Comparison of ENCODE assay signal across 18 cellular contexts in the genomic region with DNA sequence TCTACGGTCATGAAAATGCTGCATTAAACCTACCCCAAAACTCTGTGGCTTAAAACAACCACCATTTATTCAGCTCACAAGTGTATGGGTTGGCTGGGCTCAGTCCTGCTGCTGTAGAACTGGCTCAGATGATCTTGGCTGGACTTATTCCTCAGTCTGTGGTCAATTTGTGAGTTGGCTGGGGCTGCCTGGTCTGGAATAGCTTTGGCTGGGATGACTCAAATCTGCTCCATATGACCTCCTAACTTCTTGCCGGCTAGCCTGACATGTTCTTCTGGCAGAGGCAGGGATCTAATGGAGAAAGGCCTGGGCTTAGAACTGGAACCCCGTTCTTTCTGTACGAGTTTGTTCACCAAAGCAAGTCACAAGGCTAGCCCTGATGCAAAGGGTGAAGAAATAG.
DNase-seq lines count a peak whose midpoint lies in the region; ATAC-seq, FAIRE-seq and TF ChIP-seq lines count a peak whose summit lies in the region.
"Had no signal": no experiment of that assay in that cellular context is flagged by ENCODE, and none has a peak within 500 bp of the region (broad histone marks: within the 10 kb centered on the region; RNA-seq: fewer than 3 reads in every experiment).

No MANE protein-coding gene starts in this region.

- no peaks in the 10 kb centered on the region for H3K9me3 ChIP-seq in PC-9 (ENCODE audit: insufficient read depth, low read depth)
- H3K9me3 ChIP-seq: ovary, thyroid gland had no signal

- DNase-seq in HFFc6: peak; percentile 80
- peak; percentile 88 for DNase-seq in cerebellar cortex (ENCODE audit: low spot score)
- peak; percentile 12 for DNase-seq in medulla oblongata (ENCODE audit: extremely low spot score)
- no peak for DNase-seq in PC-9
- no peak for DNase-seq in effector CD4-positive, alpha-beta T cell
- DNase-seq in GM12891 (ENCODE audit: insufficient read length, low spot score): no peak
- DNase-seq: activated CD8-positive, alpha-beta memory T cell treated with anti-CD3 and anti-CD28 coated beads for 24 hours; activated naive CD4-positive, alpha-beta T cell; central memory CD4-positive, alpha-beta T cell; Karpas-422; NCI-H2081 treated with DMSO at 0.1 percent for 48 hours; NCI-H82; ovary; stimulated activated CD4-positive, alpha-beta T cell treated with anti-CD3 and anti-CD28 coated beads, Interleukin-15, amount 100 ng/mL, for 24 hours; thyroid gland had no signal

- intact Hi-C loops in PC-9 (cut with micrococcal nuclease; ENCODE audit: unreplicated experiment): no loop called here

- no TSS peak for BruUV-seq in PC-9 (replicated peaks; lab: Mats Ljungman, UMichigan)

- no peaks in the 10 kb centered on the region for H3K79me2 ChIP-seq in ACC112 (ENCODE audit: control insufficient read depth, insufficient read depth, low read length, unreplicated experiment)
- no peaks in the 10 kb centered on the region for H3K79me2 ChIP-seq in PC-9 (ENCODE audit: low read depth)

- H3K36me3 ChIP-seq in ACC112 (ENCODE audit: insufficient read depth, low read length) (no peaks in the 10 kb centered on the region), PC-9 (ENCODE audit: low read depth) (no peaks in the 10 kb centered on the region)
- H3K36me3 ChIP-seq: ovary, thyroid gland had no signal

- H3K36me3 Mint-ChIP-seq in HFFc6 (ENCODE audit: low read depth): peaks cover 17% of the 10 kb centered on the region

- FAIRE-seq in GM12891 (lab: Jason Lieb, UNC): no peak
- FAIRE-seq: GM19239 had no signal

- H3K4me1 Mint-ChIP-seq in HFFc6 (ENCODE audit: low read depth): peaks cover 18% of the 10 kb centered on the region

- no peaks in the 10 kb centered on the region for H3K27me3 Mint-ChIP-seq in HFFc6 (ENCODE audit: insufficient read depth)

- H3K27me3 ChIP-seq in ACC112 (ENCODE audit: insufficient read depth, low read length) (no peaks in the 10 kb centered on the region), PC-9 (ENCODE audit: insufficient read depth, low read depth) (no peaks in the 10 kb centered on the region)
- H3K27me3 ChIP-seq: ovary, thyroid gland had no signal

- H3K4me1 ChIP-seq in ACC112 (ENCODE audit: control insufficient read depth, insufficient read depth, low read length, unreplicated experiment) (peaks cover 5% of the 10 kb centered on the region), PC-9 (replicated peaks; ENCODE audit: insufficient read depth) (no peaks in the 10 kb centered on the region)
- H3K4me1 ChIP-seq: thyroid gland had no signal

- POLR2A ChIA-PET in PC-9 (lab: Charles Lee; ENCODE audit: unreplicated experiment): no interaction called here

- H2AFZ ChIP-seq in ACC112 (ENCODE audit: low read length, unreplicated experiment): peak overlapping the region; percentile 30
- H2AFZ ChIP-seq in PC-9: no peak overlapping the region

- H3K27ac ChIP-seq in ACC112 (ENCODE audit: low read depth, low read length): no peak overlapping the region
- H3K27ac ChIP-seq in PC-9: no peak overlapping the region
- H3K27ac ChIP-seq: ovary, thyroid gland had no signal

- H3K9me3 Mint-ChIP-seq in HFFc6: no peaks in the 10 kb centered on the region

- no peak overlapping the region for H3K4me2 ChIP-seq in PC-9

- no peak for TF ChIP-seq POLR2A in GM12891 (IDR thresholded peaks at IDR 0.05; ENCODE audit: low read depth, low read length)

- ATAC-seq in HG03025 (IDR thresholded peaks at IDR 0.05; ENCODE audit: low FRiP score, unreplicated experiment): no peak

- no peaks in the 10 kb centered on the region for H4K20me1 ChIP-seq in PC-9 (ENCODE audit: insufficient read depth)

- H3F3A ChIP-seq in PC-9 (ENCODE audit: insufficient read depth, low read depth): no peaks in the 10 kb centered on the region

- H3K4me3 ChIP-seq in ACC112 (ENCODE audit: low read depth, low read length): no peak overlapping the region
- H3K4me3 ChIP-seq in PC-9: no peak overlapping the region
- H3K4me3 ChIP-seq: ovary, thyroid gland had no signal

- no peaks in the 10 kb centered on the region for H3K9me2 ChIP-seq in PC-9 (ENCODE audit: insufficient read depth)

- peak overlapping the region; percentile 34; the same call in 1 of the 2 replicates for H3K27ac Mint-ChIP-seq in HFFc6

- CTCF ChIA-PET in PC-9 (lab: Charles Lee): no interaction called here

- no peak overlapping the region for H3K4me3 Mint-ChIP-seq in HFFc6

- TF ChIP-seq CTCF in HFFc6 (IDR thresholded peaks at IDR 0.05): no peak
- TF ChIP-seq CTCF in PC-9 (conservative IDR thresholded peaks at IDR 0.05): no peak

TF ChIP-seq in GM12891, 5 proteins besides CTCF, POLR2A, EP300 and RAD21:
- TF ChIP-seq POLR2AphosphoS5 (IDR thresholded peaks at IDR 0.05; ENCODE audit: low read depth, low read length) (no peak), TAF1 (IDR thresholded peaks at IDR 0.05; ENCODE audit: low read depth, low read length) (no peak)

Comparison
In these comparisons a context has a peak if more than half of its experiments do, and no peak if none do; other contexts are left out.
1. DNase-seq: peak in HFFc6 (single experiment), cerebellar cortex (single experiment) and medulla oblongata (single experiment); none in PC-9 (0 of 2), effector CD4-positive, alpha-beta T cell (single experiment) and GM12891 (single experiment).